23 cellular contexts compared by ENCODE assay signal in the genomic region with DNA sequence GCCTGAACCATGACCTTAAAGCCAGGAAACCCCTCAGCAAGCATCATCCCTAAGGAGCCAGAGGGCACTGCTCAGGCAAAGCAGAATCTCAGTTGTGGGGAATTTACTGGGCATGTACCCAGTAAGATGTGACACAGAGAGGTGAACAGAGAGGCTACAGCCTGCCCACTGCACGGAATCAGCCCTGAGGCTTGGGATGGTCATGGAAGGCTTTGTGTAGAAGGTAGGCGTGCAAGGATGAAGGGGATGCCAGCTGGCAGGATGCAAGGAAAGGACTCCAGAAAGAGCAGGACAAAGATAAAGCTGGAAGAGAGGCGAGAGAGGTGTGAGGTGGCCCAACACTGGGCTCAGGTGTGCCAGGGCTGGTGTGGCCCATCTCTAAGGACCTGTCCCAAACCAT.
"Had no signal": no experiment of that assay in that cellular context is flagged by ENCODE, and none has a peak within 500 bp of the region (broad histone marks: within the 10 kb centered on the region; RNA-seq: fewer than 3 reads in every experiment).

No MANE protein-coding gene starts in this region.

- H3K36me3 ChIP-seq: transverse colon had no signal

- H3K27me3 Mint-ChIP-seq: activated CD8-positive, alpha-beta T cell treated with anti-CD3 and anti-CD28 coated beads for 36 hours; central memory CD8-positive, alpha-beta T cell had no signal

- H2AFZ ChIP-seq: parathyroid adenoma had no signal

- H3K27ac Mint-ChIP-seq: activated CD4-positive, alpha-beta T cell treated with anti-CD3 and anti-CD28 coated beads, Interleukin-2, amount 10 ng/mL, durations not matched to agents 7 days and 5 days; activated CD8-positive, alpha-beta T cell treated with anti-CD3 and anti-CD28 coated beads for 36 hours; activated naive CD4-positive, alpha-beta T cell treated with anti-CD3 and anti-CD28 coated beads, Interleukin-2, amount 10 ng/mL, durations not matched to agents 7 days and 5 days; activated T-helper 1 cell treated with anti-CD3 and anti-CD28 coated beads, Interleukin-12 subunit alpha, Interleukin-12 subunit beta, Interleukin-2, Interleukin-4 antibody, amounts not matched to agents 30 ng/mL and 10 ng/mL and 1 ng/mL, durations not matched to agents 14 hours and 24 hours and 36 hours; memory B cell; nephron progenitor cell had no signal

- H3K4me3 Mint-ChIP-seq: activated CD4-positive, alpha-beta T cell treated with anti-CD3 and anti-CD28 coated beads, Interleukin-2, amount 10 ng/mL, durations not matched to agents 7 days and 5 days; activated CD8-positive, alpha-beta T cell treated with anti-CD3 and anti-CD28 coated beads for 36 hours; activated naive CD4-positive, alpha-beta T cell treated with anti-CD3 and anti-CD28 coated beads, Interleukin-2, amount 10 ng/mL, durations not matched to agents 7 days and 5 days; activated T-helper 1 cell treated with anti-CD3 and anti-CD28 coated beads, Interleukin-12 subunit alpha, Interleukin-12 subunit beta, Interleukin-2, Interleukin-4 antibody, amounts not matched to agents 30 ng/mL and 10 ng/mL and 1 ng/mL, durations not matched to agents 14 hours and 24 hours and 36 hours; central memory CD8-positive, alpha-beta T cell; memory B cell; nephron progenitor cell had no signal

- H3K4me3 ChIP-seq: right atrium auricular region, SJSA1, testis, transverse colon had no signal

- ATAC-seq: activated CD8-positive, alpha-beta T cell treated with anti-CD3 and anti-CD28 coated beads for 36 hours; left colon had no signal

- H3K9me3 ChIP-seq: right atrium auricular region, SJSA1, testis, transverse colon had no signal

- H3K9me3 Mint-ChIP-seq: activated CD4-positive, alpha-beta T cell treated with anti-CD3 and anti-CD28 coated beads, Interleukin-2, amount 10 ng/mL, durations not matched to agents 7 days and 5 days; activated CD8-positive, alpha-beta T cell treated with anti-CD3 and anti-CD28 coated beads for 36 hours; activated naive CD4-positive, alpha-beta T cell treated with anti-CD3 and anti-CD28 coated beads, Interleukin-2, amount 10 ng/mL, durations not matched to agents 7 days and 5 days; activated T-helper 1 cell treated with anti-CD3 and anti-CD28 coated beads, Interleukin-12 subunit alpha, Interleukin-12 subunit beta, Interleukin-2, Interleukin-4 antibody, amounts not matched to agents 30 ng/mL and 10 ng/mL and 1 ng/mL, durations not matched to agents 14 hours and 24 hours and 36 hours; central memory CD8-positive, alpha-beta T cell; memory B cell; nephron progenitor cell had no signal

- H3K27ac ChIP-seq: parathyroid adenoma, right atrium auricular region, SJSA1, testis, transverse colon had no signal

- H3K4me1 ChIP-seq: parathyroid adenoma had no signal

- H3K27me3 ChIP-seq: right atrium auricular region, SJSA1, testis, transverse colon had no signal

- DNase-seq: activated CD4-positive, alpha-beta T cell treated with anti-CD3 and anti-CD28 coated beads, Interleukin-2, amount 10 ng/mL, durations not matched to agents 7 days and 5 days; activated CD4-positive, CD25-positive, alpha-beta regulatory T cell treated with anti-CD3 and anti-CD28 coated beads, Interleukin-2, amount 50 U/mL, for 72 hours; activated CD8-positive, alpha-beta T cell treated with anti-CD3 and anti-CD28 coated beads for 36 hours; activated effector memory CD4-positive, alpha-beta T cell treated with anti-CD3 and anti-CD28 coated beads, Interleukin-2, amount 50 U/mL, for 16 hours; activated naive CD4-positive, alpha-beta T cell treated with anti-CD3 and anti-CD28 coated beads, Interleukin-2, amount 10 ng/mL, durations not matched to agents 7 days and 5 days; activated T-cell treated with anti-CD3 and anti-CD28 coated beads, Interleukin-2, amount 50 U/mL, for 1 hour; effector memory CD4-positive, alpha-beta T cell; erythroblast; hippocampal formation; kidney; left colon; nephron progenitor cell; stimulated activated CD4-positive, alpha-beta T cell treated with anti-CD3 and anti-CD28 coated beads, Interleukin-2, amount 100 ng/mL, for 48 hours; stimulated activated naive CD4-positive, alpha-beta T cell treated with Interleukin-2 at 50 U/mL for 16 hours; T-helper 2 cell; testis; transverse colon had no signal
